ENCODE assay signal across 1 cellular context in genomic region chr1:186987769-186988168, GRCh38.
TF ChIP-seq lines count a peak whose summit lies in the region.

No MANE protein-coding gene starts in this region.

TF ChIP-seq in SK-N-SH treated with all-trans-retinoic acid at 6 μM for 48 hours, 23 proteins besides CTCF, POLR2A, EP300 and RAD21 (continued from another document):
- TF ChIP-seq POU6F1 (CRISPR knock-in tag; IDR thresholded peaks at IDR 0.05; ENCODE audit: borderline replicate concordance, low read depth) (no peak), TCF4 (CRISPR knock-in tag; IDR thresholded peaks at IDR 0.05; ENCODE audit: borderline replicate concordance) (no peak)
